1 cellular context compared by ENCODE assay signal in the genomic region with DNA sequence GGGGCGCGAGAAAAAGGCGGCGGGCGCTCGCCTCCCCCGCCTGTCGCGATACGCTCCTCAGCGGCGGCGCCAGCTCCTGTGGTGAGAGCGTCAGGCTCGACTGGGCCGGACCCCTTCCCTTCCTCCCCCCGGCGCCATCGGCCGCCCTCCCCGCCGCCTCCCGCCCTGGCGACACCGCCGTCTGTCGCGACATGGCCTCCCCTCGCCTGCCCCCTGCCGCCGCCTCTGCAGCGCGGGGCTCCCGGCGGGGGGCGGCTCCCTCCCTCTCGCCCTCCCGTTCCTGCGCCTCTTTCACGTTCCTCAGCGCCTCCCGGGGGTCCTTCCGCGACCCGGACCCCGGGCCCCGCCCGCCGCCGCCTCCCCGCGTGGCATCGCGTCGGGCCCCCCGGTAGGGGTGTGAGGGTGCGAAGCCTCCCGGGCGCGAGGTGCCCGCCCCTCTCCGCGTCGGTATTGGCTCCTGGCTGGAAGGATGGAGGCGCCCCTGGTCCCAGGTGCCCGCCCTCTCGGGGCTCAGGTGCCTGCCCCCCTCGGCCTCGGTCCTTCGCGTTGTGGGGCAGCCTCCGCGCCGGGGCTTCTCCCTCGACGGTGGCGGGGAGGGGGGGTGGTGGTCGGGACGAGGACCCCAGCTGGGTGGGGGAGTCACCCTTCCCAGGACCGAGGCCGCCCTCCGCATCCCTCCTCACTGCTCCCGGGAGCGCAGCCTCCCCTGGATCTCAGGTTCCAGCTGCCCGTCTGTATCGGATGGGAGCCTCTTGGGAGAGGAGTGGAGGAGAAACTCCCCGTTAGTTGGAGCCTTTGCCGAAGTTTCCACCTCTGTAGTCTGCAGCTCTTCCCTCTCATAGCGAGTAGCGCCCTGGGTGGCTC.
A peak's percentile ranks its signal among the peaks of the same experiment; 100 is the strongest.
TF ChIP-seq lines count a peak whose summit lies in the region.

No MANE protein-coding gene starts in this region.

TF ChIP-seq in GM12878, 131 proteins besides CTCF, POLR2A, EP300 and RAD21:
- TF ChIP-seq CHD1 (IDR thresholded peaks at IDR 0.05; ENCODE audit: low read depth, low read length) (peak; percentile 83; the same call in 1 of the 2 replicates), EED (IDR thresholded peaks at IDR 0.05; ENCODE audit: low read depth) (no peak), NBN (IDR thresholded peaks at IDR 0.05) (peak; percentile 1; the same call in 1 of the 2 replicates), POLR2AphosphoS5 (IDR thresholded peaks at IDR 0.05; ENCODE audit: low read length) (peak; percentile 12; the same call in 1 of the 2 replicates), GATAD2B (conservative IDR thresholded peaks at IDR 0.05; ENCODE audit: low read depth) (peak; percentile 88), BACH1 (IDR thresholded peaks at IDR 0.05; ENCODE audit: borderline replicate concordance) (peak; percentile 100), FOXM1 (IDR thresholded peaks at IDR 0.05; ENCODE audit: low read depth, low read length) (no peak), STAT3 (IDR thresholded peaks at IDR 0.05; ENCODE audit: low read depth, low read length) (no peak), RB1 (IDR thresholded peaks at IDR 0.05; ENCODE audit: borderline replicate concordance) (no peak), MYC (IDR thresholded peaks at IDR 0.05; ENCODE audit: insufficient read depth, insufficient read length, insufficient replicate concordance, low read length, severe bottlenecking) (no peak), SIN3A (IDR thresholded peaks at IDR 0.05; ENCODE audit: low read depth, low read length) (peak; percentile 6; the same call in 1 of the 2 replicates), ZBED1 (IDR thresholded peaks at IDR 0.05; ENCODE audit: borderline replicate concordance) (peak; percentile 100), NFYA (IDR thresholded peaks at IDR 0.05; ENCODE audit: borderline replicate concordance, low read depth, low read length) (no peak), BRCA1 (IDR thresholded peaks at IDR 0.05; ENCODE audit: low read depth, low read length) (no peak), LARP7 (IDR thresholded peaks at IDR 0.05) (0 out of 2 replicates have a peak, but pooled peaks have one; percentile 56), MEF2B (IDR thresholded peaks at IDR 0.05; ENCODE audit: partially characterized antibody, poor library complexity, severe bottlenecking) (peak; percentile 18), SMARCA5 (IDR thresholded peaks at IDR 0.05) (0 out of 2 replicates have a peak, but pooled peaks have one; percentile 46), EZH2 (IDR thresholded peaks at IDR 0.05; ENCODE audit: borderline replicate concordance, control insufficient read depth, low read depth, low read length) (no peak), NR2C1 (IDR thresholded peaks at IDR 0.05) (no peak)
- TF ChIP-seq, protein P1, sequence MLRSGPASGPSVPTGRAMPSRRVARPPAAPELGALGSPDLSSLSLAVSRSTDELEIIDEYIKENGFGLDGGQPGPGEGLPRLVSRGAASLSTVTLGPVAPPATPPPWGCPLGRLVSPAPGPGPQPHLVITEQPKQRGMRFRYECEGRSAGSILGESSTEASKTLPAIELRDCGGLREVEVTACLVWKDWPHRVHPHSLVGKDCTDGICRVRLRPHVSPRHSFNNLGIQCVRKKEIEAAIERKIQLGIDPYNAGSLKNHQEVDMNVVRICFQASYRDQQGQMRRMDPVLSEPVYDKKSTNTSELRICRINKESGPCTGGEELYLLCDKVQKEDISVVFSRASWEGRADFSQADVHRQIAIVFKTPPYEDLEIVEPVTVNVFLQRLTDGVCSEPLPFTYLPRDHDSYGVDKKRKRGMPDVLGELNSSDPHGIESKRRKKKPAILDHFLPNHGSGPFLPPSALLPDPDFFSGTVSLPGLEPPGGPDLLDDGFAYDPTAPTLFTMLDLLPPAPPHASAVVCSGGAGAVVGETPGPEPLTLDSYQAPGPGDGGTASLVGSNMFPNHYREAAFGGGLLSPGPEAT (IDR thresholded peaks at IDR 0.05; ENCODE audit: low read depth): no peak
- TF ChIP-seq, protein P2, sequence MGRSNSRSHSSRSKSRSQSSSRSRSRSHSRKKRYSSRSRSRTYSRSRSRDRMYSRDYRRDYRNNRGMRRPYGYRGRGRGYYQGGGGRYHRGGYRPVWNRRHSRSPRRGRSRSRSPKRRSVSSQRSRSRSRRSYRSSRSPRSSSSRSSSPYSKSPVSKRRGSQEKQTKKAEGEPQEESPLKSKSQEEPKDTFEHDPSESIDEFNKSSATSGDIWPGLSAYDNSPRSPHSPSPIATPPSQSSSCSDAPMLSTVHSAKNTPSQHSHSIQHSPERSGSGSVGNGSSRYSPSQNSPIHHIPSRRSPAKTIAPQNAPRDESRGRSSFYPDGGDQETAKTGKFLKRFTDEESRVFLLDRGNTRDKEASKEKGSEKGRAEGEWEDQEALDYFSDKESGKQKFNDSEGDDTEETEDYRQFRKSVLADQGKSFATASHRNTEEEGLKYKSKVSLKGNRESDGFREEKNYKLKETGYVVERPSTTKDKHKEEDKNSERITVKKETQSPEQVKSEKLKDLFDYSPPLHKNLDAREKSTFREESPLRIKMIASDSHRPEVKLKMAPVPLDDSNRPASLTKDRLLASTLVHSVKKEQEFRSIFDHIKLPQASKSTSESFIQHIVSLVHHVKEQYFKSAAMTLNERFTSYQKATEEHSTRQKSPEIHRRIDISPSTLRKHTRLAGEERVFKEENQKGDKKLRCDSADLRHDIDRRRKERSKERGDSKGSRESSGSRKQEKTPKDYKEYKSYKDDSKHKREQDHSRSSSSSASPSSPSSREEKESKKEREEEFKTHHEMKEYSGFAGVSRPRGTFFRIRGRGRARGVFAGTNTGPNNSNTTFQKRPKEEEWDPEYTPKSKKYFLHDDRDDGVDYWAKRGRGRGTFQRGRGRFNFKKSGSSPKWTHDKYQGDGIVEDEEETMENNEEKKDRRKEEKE (IDR thresholded peaks at IDR 0.05): no peak
- TF ChIP-seq, protein P3, sequence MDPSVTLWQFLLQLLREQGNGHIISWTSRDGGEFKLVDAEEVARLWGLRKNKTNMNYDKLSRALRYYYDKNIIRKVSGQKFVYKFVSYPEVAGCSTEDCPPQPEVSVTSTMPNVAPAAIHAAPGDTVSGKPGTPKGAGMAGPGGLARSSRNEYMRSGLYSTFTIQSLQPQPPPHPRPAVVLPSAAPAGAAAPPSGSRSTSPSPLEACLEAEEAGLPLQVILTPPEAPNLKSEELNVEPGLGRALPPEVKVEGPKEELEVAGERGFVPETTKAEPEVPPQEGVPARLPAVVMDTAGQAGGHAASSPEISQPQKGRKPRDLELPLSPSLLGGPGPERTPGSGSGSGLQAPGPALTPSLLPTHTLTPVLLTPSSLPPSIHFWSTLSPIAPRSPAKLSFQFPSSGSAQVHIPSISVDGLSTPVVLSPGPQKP (IDR thresholded peaks at IDR 0.05; ENCODE audit: low read depth, low read length): no peak
- TF ChIP-seq, protein P4, sequence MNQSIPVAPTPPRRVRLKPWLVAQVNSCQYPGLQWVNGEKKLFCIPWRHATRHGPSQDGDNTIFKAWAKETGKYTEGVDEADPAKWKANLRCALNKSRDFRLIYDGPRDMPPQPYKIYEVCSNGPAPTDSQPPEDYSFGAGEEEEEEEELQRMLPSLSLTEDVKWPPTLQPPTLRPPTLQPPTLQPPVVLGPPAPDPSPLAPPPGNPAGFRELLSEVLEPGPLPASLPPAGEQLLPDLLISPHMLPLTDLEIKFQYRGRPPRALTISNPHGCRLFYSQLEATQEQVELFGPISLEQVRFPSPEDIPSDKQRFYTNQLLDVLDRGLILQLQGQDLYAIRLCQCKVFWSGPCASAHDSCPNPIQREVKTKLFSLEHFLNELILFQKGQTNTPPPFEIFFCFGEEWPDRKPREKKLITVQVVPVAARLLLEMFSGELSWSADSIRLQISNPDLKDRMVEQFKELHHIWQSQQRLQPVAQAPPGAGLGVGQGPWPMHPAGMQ (IDR thresholded peaks at IDR 0.05; ENCODE audit: borderline replicate concordance): no peak
